Comparison of ENCODE assay signal across 1 cellular context in the genomic region with DNA sequence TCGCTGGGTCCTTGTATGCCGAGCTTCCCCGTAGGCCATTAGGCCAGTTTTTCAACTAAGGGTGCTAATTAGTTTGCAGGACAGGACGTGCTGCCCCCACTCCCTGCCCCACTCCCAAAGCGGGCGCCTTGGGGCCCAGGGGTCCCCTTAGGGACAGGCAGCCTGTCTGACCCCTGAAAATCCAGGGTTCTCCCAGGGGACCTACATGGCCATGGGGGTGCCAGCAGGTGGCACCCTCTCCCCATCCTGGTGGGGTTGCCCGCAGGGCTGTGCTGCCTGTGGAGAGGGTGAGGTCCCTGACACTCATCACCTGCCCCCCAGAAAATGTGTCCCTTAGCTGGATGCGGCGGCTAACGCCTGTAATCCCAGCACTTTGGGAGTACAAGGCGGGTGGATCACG.
TF ChIP-seq lines count a peak whose summit lies in the region.

No MANE protein-coding gene starts in this region.

TF ChIP-seq in K562, 482 proteins besides CTCF, POLR2A, EP300 and RAD21 (continued from another document):
- TF ChIP-seq, protein P1, sequence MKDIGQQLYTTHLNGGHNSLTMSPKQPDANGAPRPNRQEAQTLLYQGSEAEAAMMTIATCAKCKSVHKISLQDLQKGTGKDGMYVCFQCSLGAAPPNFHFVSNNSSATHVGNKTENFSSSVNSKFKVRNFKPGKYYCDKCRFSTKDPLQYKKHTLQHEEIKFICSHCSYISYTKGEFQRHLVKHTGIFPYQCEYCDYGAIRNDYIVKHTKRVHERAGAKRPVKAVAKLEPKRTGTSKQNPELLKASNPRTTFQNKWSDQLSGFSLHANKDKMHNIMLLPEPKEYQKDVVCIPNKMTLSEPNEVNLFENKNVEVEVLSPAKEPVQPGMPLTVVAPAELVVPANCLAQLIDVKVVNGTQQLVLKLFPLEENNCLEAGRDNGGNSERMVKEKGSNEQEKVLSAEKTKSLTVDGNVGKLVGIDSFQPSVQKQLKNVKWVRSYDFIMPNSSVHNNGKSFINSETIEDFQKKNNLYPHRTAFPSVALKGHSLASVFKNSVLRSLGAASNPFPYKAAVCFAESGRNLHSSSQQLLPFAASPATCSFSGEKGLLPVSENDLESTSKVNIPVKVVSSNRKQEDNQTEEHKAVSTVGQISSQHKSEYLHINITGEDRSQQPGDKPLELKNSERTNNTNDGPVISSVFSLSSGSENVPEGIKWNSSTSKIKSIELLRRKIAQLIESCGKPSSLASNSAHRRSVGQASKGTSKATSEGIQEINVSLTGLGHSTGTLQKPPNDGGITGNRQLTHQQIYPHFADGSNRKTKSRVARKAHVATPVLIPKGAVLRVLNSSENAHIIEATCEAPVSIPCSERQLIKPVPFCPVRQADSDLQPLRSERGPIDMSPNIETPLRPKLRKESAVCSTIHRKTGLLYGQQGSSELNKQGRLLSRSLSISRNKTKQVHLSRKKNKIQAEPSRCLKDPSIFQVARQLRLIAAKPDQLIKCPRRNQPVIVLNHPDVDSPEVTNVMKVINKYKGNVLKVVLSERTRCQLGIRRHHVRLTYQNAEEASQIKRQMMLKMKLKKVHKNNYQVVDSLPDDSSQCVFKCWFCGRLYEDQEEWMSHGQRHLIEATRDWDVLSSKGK (CRISPR knock-in tag; IDR thresholded peaks at IDR 0.05), result no peak
- TF ChIP-seq RBM34 (IDR thresholded peaks at IDR 0.05; ENCODE audit: borderline replicate concordance, insufficient read depth, low read length) (no peak), NBN (IDR thresholded peaks at IDR 0.05; ENCODE audit: low read depth) (no peak), ZNF79 (CRISPR knock-in tag; IDR thresholded peaks at IDR 0.05; ENCODE audit: low read depth) (no peak), STAG1 (CRISPR knock-in tag; IDR thresholded peaks at IDR 0.05; ENCODE audit: borderline replicate concordance) (peak; percentile 26; the same call in 1 of the 2 replicates), NCOA2 (IDR thresholded peaks at IDR 0.05; ENCODE audit: partially characterized antibody in 2 of 2) (no peak), ARID2 (IDR thresholded peaks at IDR 0.05) (0 out of 2 replicates have a peak, but pooled peaks have one; percentile 8), U2AF1 (optimal IDR thresholded peaks at IDR 0.05; ENCODE audit: low read depth, low read length) (no peak), SMC3 (conservative IDR thresholded peaks at IDR 0.05; ENCODE audit: insufficient read depth, low read depth, low read length) (peak; percentile 50; the same call in 1 of the 2 replicates)
- TF ChIP-seq, protein P2, sequence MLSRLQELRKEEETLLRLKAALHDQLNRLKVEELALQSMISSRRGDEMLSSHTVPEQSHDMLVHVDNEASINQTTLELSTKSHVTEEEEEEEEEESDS (CRISPR knock-in tag; IDR thresholded peaks at IDR 0.05), result no peak
- TF ChIP-seq, protein P3, sequence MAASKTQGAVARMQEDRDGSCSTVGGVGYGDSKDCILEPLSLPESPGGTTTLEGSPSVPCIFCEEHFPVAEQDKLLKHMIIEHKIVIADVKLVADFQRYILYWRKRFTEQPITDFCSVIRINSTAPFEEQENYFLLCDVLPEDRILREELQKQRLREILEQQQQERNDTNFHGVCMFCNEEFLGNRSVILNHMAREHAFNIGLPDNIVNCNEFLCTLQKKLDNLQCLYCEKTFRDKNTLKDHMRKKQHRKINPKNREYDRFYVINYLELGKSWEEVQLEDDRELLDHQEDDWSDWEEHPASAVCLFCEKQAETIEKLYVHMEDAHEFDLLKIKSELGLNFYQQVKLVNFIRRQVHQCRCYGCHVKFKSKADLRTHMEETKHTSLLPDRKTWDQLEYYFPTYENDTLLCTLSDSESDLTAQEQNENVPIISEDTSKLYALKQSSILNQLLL (CRISPR knock-in tag; IDR thresholded peaks at IDR 0.05; ENCODE audit: borderline replicate concordance), result no peak
- TF ChIP-seq, protein P4, sequence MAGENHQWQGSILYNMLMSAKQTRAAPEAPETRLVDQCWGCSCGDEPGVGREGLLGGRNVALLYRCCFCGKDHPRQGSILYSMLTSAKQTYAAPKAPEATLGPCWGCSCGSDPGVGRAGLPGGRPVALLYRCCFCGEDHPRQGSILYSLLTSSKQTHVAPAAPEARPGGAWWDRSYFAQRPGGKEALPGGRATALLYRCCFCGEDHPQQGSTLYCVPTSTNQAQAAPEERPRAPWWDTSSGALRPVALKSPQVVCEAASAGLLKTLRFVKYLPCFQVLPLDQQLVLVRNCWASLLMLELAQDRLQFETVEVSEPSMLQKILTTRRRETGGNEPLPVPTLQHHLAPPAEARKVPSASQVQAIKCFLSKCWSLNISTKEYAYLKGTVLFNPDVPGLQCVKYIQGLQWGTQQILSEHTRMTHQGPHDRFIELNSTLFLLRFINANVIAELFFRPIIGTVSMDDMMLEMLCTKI (IDR thresholded peaks at IDR 0.05; ENCODE audit: partially characterized antibody), result no peak
